15 cellular contexts compared by ENCODE assay signal in genomic region chr11:27215471-27216267, GRCh38.
A peak's percentile ranks its signal among the peaks of the same experiment; 100 is the strongest.
DNase-seq lines count a peak whose midpoint lies in the region; ATAC-seq and TF ChIP-seq lines count a peak whose summit lies in the region.
"Had no signal": no experiment of that assay in that cellular context is flagged by ENCODE, and none has a peak within 500 bp of the region (broad histone marks: within the 10 kb centered on the region; RNA-seq: fewer than 3 reads in every experiment).

No MANE protein-coding gene starts in this region.

- WGBS in sigmoid colon, 2 donors: 82 to 88% methylated on average over 6 of the region's 6 CpGs

- H3K27ac ChIP-seq in HEK293 (ENCODE audit: extremely low read depth, low read depth, low read length): peak overlapping the region; percentile 47; the same call in 1 of the 2 replicates
- H3K27ac ChIP-seq in VCaP: peak overlapping the region; percentile 44
- peak overlapping the region in 3 of 4 donors; percentile 30 to 62 (median 53) for H3K27ac ChIP-seq in sigmoid colon
- no peak overlapping the region for H3K27ac ChIP-seq in CD8-positive, alpha-beta T cell (ENCODE audit: low read depth, low read length)
- H3K27ac ChIP-seq: epithelial cell of prostate, PC-9 had no signal

- H3K36me3 ChIP-seq in HEK293 (ENCODE audit: control insufficient read depth in 2 of 2, insufficient read depth in 1 of 2, low read length in 2 of 2) (peaks cover 0 to 62% of the 10 kb centered on the region in 2 experiments; a peak in 1 of 3 replicates), sigmoid colon (no peaks in the 10 kb centered on the region)
- H3K36me3 ChIP-seq in CD8-positive, alpha-beta T cell (ENCODE audit: insufficient read depth, low read length): no peaks in the 10 kb centered on the region
- H3K36me3 ChIP-seq: HAP-1 had no signal

- CTCF ChIA-PET in HEK293 (lab: Yijun Ruan, JAX): interaction anchor here (0.8 to 5.0 kb wide), 4 partner anchors 15 to 284 kb away, joined by 3 to 47 read pairs (median 22); no protein-coding TSS in a partner anchor
- CTCF ChIA-PET in CD8-positive, alpha-beta T cell (lab: Charles Lee): no interaction called here

- no peak for ATAC-seq in CD8-positive, alpha-beta T cell
- ATAC-seq: activated CD4-positive, CD25-positive, alpha-beta regulatory T cell treated with anti-CD3 and anti-CD28 coated beads, Interleukin-2, amount 50 U/mL, for 24 hours had no signal

- no peak overlapping the region for H3K27ac Mint-ChIP-seq in CD8-positive, alpha-beta T cell
- H3K27ac Mint-ChIP-seq: activated naive CD4-positive, alpha-beta T cell treated with anti-CD3 and anti-CD28 coated beads, Interleukin-2, amount 10 ng/mL, durations not matched to agents 7 days and 5 days; memory B cell; stimulated activated naive CD8-positive, alpha-beta T cell treated with anti-CD3 and anti-CD28 coated beads, Interleukin-15, Interleukin-2, amounts not matched to agents 100 ng/mL and 50 ng/mL, for 24 hours had no signal

- no peaks in the 10 kb centered on the region for H3K4me1 Mint-ChIP-seq in CD8-positive, alpha-beta T cell (ENCODE audit: low read depth)
- H3K4me1 Mint-ChIP-seq: activated naive CD4-positive, alpha-beta T cell treated with anti-CD3 and anti-CD28 coated beads, Interleukin-2, amount 10 ng/mL, durations not matched to agents 7 days and 5 days; memory B cell had no signal

- H3K4me3 ChIP-seq in HEK293 (ENCODE audit: low read depth, low read length) (no peak overlapping the region), sigmoid colon (no peak overlapping the region)
- no peak overlapping the region for H3K4me3 ChIP-seq in CD8-positive, alpha-beta T cell (ENCODE audit: low read depth, low read length)
- H3K4me3 ChIP-seq: HAP-1, PC-9 had no signal

- no peaks in the 10 kb centered on the region for H3K36me3 Mint-ChIP-seq in CD8-positive, alpha-beta T cell
- H3K36me3 Mint-ChIP-seq: activated naive CD4-positive, alpha-beta T cell treated with anti-CD3 and anti-CD28 coated beads, Interleukin-2, amount 10 ng/mL, durations not matched to agents 7 days and 5 days; memory B cell had no signal

- H3K27me3 ChIP-seq in sigmoid colon: no peaks in the 10 kb centered on the region
- no peaks in the 10 kb centered on the region for H3K27me3 ChIP-seq in CD8-positive, alpha-beta T cell (ENCODE audit: insufficient read depth, low read length)

- peaks cover 8% of the 10 kb centered on the region for H3K27me3 Mint-ChIP-seq in CD8-positive, alpha-beta T cell (ENCODE audit: low read depth)
- H3K27me3 Mint-ChIP-seq: activated naive CD4-positive, alpha-beta T cell treated with anti-CD3 and anti-CD28 coated beads, Interleukin-2, amount 10 ng/mL, durations not matched to agents 7 days and 5 days had no signal

- H3K4me1 ChIP-seq in HEK293 (ENCODE audit: control insufficient read depth, insufficient read depth, low read length) (peaks cover 24% of the 10 kb centered on the region), sigmoid colon (peaks cover 0 to 50% (median 43%) of the 10 kb centered on the region in 4 donors)
- no peaks in the 10 kb centered on the region for H3K4me1 ChIP-seq in CD8-positive, alpha-beta T cell (ENCODE audit: insufficient read depth, low read length)

- TF ChIP-seq POLR2A in sigmoid colon (IDR thresholded peaks at IDR 0.05): no peak

- no peaks in the 10 kb centered on the region for H3K9me3 Mint-ChIP-seq in CD8-positive, alpha-beta T cell
- H3K9me3 Mint-ChIP-seq: activated naive CD4-positive, alpha-beta T cell treated with anti-CD3 and anti-CD28 coated beads, Interleukin-2, amount 10 ng/mL, durations not matched to agents 7 days and 5 days; memory B cell; stimulated activated naive CD8-positive, alpha-beta T cell treated with anti-CD3 and anti-CD28 coated beads, Interleukin-15, Interleukin-2, amounts not matched to agents 100 ng/mL and 50 ng/mL, for 24 hours had no signal

- TF ChIP-seq EP300 in sigmoid colon (IDR thresholded peaks at IDR 0.05): no peak

- no peaks in the 10 kb centered on the region for H3K9me3 ChIP-seq in HEK293 (ENCODE audit: control insufficient read depth, insufficient read depth, low read depth, low read length)
- no peaks in the 10 kb centered on the region for H3K9me3 ChIP-seq in sigmoid colon
- no peaks in the 10 kb centered on the region for H3K9me3 ChIP-seq in CD8-positive, alpha-beta T cell (ENCODE audit: low read length)
- H3K9me3 ChIP-seq: HAP-1 had no signal

- intact Hi-C loops in sigmoid colon (cut with DNase I): no loop called here
- intact Hi-C loops in CD8-positive, alpha-beta T cell (cut with DNase I, micrococcal nuclease): no loop called here

- DNase-seq in iPS-NIHi11 (ENCODE audit: low spot score) (peak; percentile 44), sigmoid colon (no peak), NCI-H526 treated with DMSO at 0.1 percent for 48 hours (lab: John Stamatoyannopoulos, UW) (no peak), SW480 (ENCODE audit: low spot score) (no peak)
- no peak for DNase-seq in CD8-positive, alpha-beta T cell
- DNase-seq: activated naive CD4-positive, alpha-beta T cell treated with anti-CD3 and anti-CD28 coated beads, Interleukin-2, amount 10 ng/mL, durations not matched to agents 7 days and 5 days; MM.1S had no signal

- POLR2A ChIA-PET in HEK293 (lab: Yijun Ruan, JAX): interaction anchor here (0.7 to 2.1 kb wide), 2 partner anchors 18 to 25 kb away, joined by 5 read pairs; no protein-coding TSS in a partner anchor
- POLR2A ChIA-PET in CD8-positive, alpha-beta T cell (lab: Charles Lee): no interaction called here

- TF ChIP-seq CTCF in HEK293 (tag by site-specific recombination; IDR thresholded peaks at IDR 0.05): no peak
- no peak for TF ChIP-seq CTCF in VCaP (conservative IDR thresholded peaks at IDR 0.05)
- no peak for TF ChIP-seq CTCF in sigmoid colon (IDR thresholded peaks at IDR 0.05)
- TF ChIP-seq CTCF in CD8-positive, alpha-beta T cell (IDR thresholded peaks at IDR 0.05): no peak

- H3K4me3 Mint-ChIP-seq in CD8-positive, alpha-beta T cell: no peak overlapping the region
- H3K4me3 Mint-ChIP-seq: activated naive CD4-positive, alpha-beta T cell treated with anti-CD3 and anti-CD28 coated beads, Interleukin-2, amount 10 ng/mL, durations not matched to agents 7 days and 5 days; memory B cell; stimulated activated naive CD8-positive, alpha-beta T cell treated with anti-CD3 and anti-CD28 coated beads, Interleukin-15, Interleukin-2, amounts not matched to agents 100 ng/mL and 50 ng/mL, for 24 hours had no signal

TF ChIP-seq in HEK293, 187 proteins besides CTCF, POLR2A, EP300 and RAD21:
- TF ChIP-seq GLIS2 (tag by site-specific recombination; IDR thresholded peaks at IDR 0.05) (no peak), KLF9 (tag by site-specific recombination; IDR thresholded peaks at IDR 0.05; ENCODE audit: low read depth) (no peak), ZBTB20 (tag by site-specific recombination; IDR thresholded peaks at IDR 0.05) (no peak), ZNF341 (tag by site-specific recombination; IDR thresholded peaks at IDR 0.05; ENCODE audit: low read depth) (peak; percentile 84), ZSCAN30 (tag by site-specific recombination; IDR thresholded peaks at IDR 0.05) (no peak)
